ENCODE assay signal across 19 cellular contexts in genomic region chr16:67951485-67951884, GRCh38. TPM values are rescaled to one million over a fixed set of nuclear protein-coding genes. Genes with fewer than 3 reads are reported as not detected.
DNase-seq lines count a peak whose midpoint lies in the region; ATAC-seq and TF ChIP-seq lines count a peak whose summit lies in the region.
"Had no signal": no experiment of that assay in that cellular context is flagged by ENCODE, and none has a peak within 500 bp of the region (broad histone marks: within the 10 kb centered on the region; RNA-seq: fewer than 3 reads in every experiment).

No MANE protein-coding gene starts in this region.

- H4K20me1 ChIP-seq in PC-3 (ENCODE audit: low read length) = no peaks in the 10 kb centered on the region

- H3K9me3 ChIP-seq in testis (no peaks in the 10 kb centered on the region), PC-3 (ENCODE audit: low read length) (no peaks in the 10 kb centered on the region)
- H3K9me3 ChIP-seq: BLaER1 treated with 17β-estradiol and CSF1 and Interleukin-3, amounts not matched to agents 10 nM and 100 nM; left lung had no signal

- H3K79me2 ChIP-seq in PC-3 (ENCODE audit: low read length) = no peaks in the 10 kb centered on the region

- H3K36me3 ChIP-seq in testis (ENCODE audit: low read depth, missing control alignments) = no peaks in the 10 kb centered on the region
- H3K36me3 ChIP-seq in PC-3 (ENCODE audit: low read depth, low read length) = no peaks in the 10 kb centered on the region; the same call in 1 of the 2 replicates

- CTCF ChIA-PET in PC-3 (lab: Charles Lee) = no interaction called here

- no peak for TF ChIP-seq CTCF in testis (IDR thresholded peaks at IDR 0.05)
- TF ChIP-seq CTCF in PC-3 (conservative IDR thresholded peaks at IDR 0.05; ENCODE audit: low read depth, low read length) = no peak

- TF ChIP-seq POLR2A in testis (IDR thresholded peaks at IDR 0.05) = no peak

- WGBS in testis, 2 donors = 33 to 54% methylated on average over 7 to 8 of the region's 12 CpGs

- intact Hi-C loops in Right ventricle myocardium superior (cut with DNase I) = no loop called here
- intact Hi-C loops in testis (cut with DNase I; ENCODE audit: low total_unique reads) = no loop called here
- intact Hi-C loops in PC-3 (cut with micrococcal nuclease) = no loop called here

- no peaks in the 10 kb centered on the region for H3K9me2 ChIP-seq in PC-3 (replicated peaks; ENCODE audit: low read length)

- POLR2A ChIA-PET in PC-3 (lab: Charles Lee; ENCODE audit: unreplicated experiment) = no interaction called here

- H2AFZ ChIP-seq in PC-3 (ENCODE audit: low read length) = no peak overlapping the region

- no peaks in the 10 kb centered on the region for H3F3A ChIP-seq in PC-3 (ENCODE audit: low read length, unreplicated experiment)

- H3K27ac ChIP-seq in angular gyrus (ENCODE audit: low read depth, low read length) = peak overlapping the region; percentile 42
- H3K27ac ChIP-seq in testis = no peak overlapping the region
- no peak overlapping the region for H3K27ac ChIP-seq in PC-3 (ENCODE audit: low read length)
- H3K27ac ChIP-seq: BLaER1 treated with 17β-estradiol and CSF1 and Interleukin-3, amounts not matched to agents 10 nM and 100 nM; left lung had no signal

- BruUV-seq in PC-3 (replicated peaks; lab: Mats Ljungman, UMichigan) = no TSS peak

- peak; percentile 84 for DNase-seq in Right ventricle myocardium superior
- DNase-seq in myocyte (ENCODE audit: low read depth) = peak; percentile 87
- peak; percentile 70 for DNase-seq in testis
- DNase-seq in PC-3 = no peak
- no peak for DNase-seq in COLO668 (lab: John Stamatoyannopoulos, UW; ENCODE audit: unreplicated experiment)
- DNase-seq: activated CD4-positive, CD25-positive, alpha-beta regulatory T cell treated with anti-CD3 and anti-CD28 coated beads, Interleukin-2, amount 50 U/mL, for 72 hours; activated CD8-positive, alpha-beta memory T cell treated with anti-CD3 and anti-CD28 coated beads, Interleukin-2, amount 50 U/mL, for 48 hours; activated naive CD4-positive, alpha-beta T cell treated with anti-CD3 and anti-CD28 coated beads, Interleukin-2, amount 50 U/mL, for 16 hours; HFFc6; left lung; NCI-H1694 treated with DMSO at 0.1 percent for 48 hours; NCI-H524 had no signal

- H3K4me3 ChIP-seq in testis = no peak overlapping the region
- no peak overlapping the region for H3K4me3 ChIP-seq in PC-3 (ENCODE audit: low read length)
- H3K4me3 ChIP-seq: BLaER1 treated with 17β-estradiol and CSF1 and Interleukin-3, amounts not matched to agents 10 nM and 100 nM; left lung had no signal

- ATAC-seq in Right ventricle myocardium superior (ENCODE audit: poor library complexity) (peak; percentile 83), HG03135 (IDR thresholded peaks at IDR 0.05; ENCODE audit: unreplicated experiment) (no peak), GM18858 (IDR thresholded peaks at IDR 0.05; ENCODE audit: unreplicated experiment) (no peak), PC-3 (no peak)
- ATAC-seq: left lung had no signal

- H3K9ac ChIP-seq in PC-3 (ENCODE audit: low read length) = no peak overlapping the region
- H3K9ac ChIP-seq: BLaER1 treated with 17β-estradiol and CSF1 and Interleukin-3, amounts not matched to agents 10 nM and 100 nM had no signal

- no peak overlapping the region for H3K4me2 ChIP-seq in PC-3 (ENCODE audit: low read length)
- H3K4me2 ChIP-seq: BLaER1 treated with 17β-estradiol and CSF1 and Interleukin-3, amounts not matched to agents 10 nM and 100 nM had no signal

- peaks cover 9% of the 10 kb centered on the region for H3K4me1 ChIP-seq in testis
- H3K4me1 ChIP-seq in PC-3 (ENCODE audit: insufficient read depth, low read length) = no peaks in the 10 kb centered on the region
- H3K4me1 ChIP-seq: left lung had no signal

- H3K27me3 ChIP-seq in testis (no peaks in the 10 kb centered on the region), PC-3 (ENCODE audit: low read length) (no peaks in the 10 kb centered on the region)
- H3K27me3 ChIP-seq: BLaER1 treated with 17β-estradiol and CSF1 and Interleukin-3, amounts not matched to agents 10 nM and 100 nM; left lung had no signal

RNA-seq across cellular contexts. Expression of gene LCAT, which starts 7.6 kb away (rescaled TPM):
- total RNA-seq in Right ventricle myocardium superior (21.4 TPM), myocyte (15.3 and 25.1 TPM in 2 replicates), testis (10 to 100 TPM; 20.6 to 25.3 TPM), PC-3 (2014; rRNA removed) (3.2 and 4.6 TPM in 2 replicates)
- polyA plus RNA-seq in myocyte (2012) = 35.4 TPM
- polyA plus RNA-seq in testis (ENCODE audit: insufficient read depth, low read depth, low replicate concordance) = 12.9 TPM

RNA-seq across cellular contexts. Expression of gene PSMB10, which starts 14.8 kb away (rescaled TPM):
- total RNA-seq in Right ventricle myocardium superior = 59.0 TPM
- total RNA-seq in myocyte = 23.4 and 39.3 TPM in 2 replicates
- polyA plus RNA-seq in myocyte (2012) = 78.5 TPM
- total RNA-seq in testis = 10 to 100 TPM; 13.2 to 14.2 TPM
- polyA plus RNA-seq in testis (ENCODE audit: insufficient read depth, low read depth, low replicate concordance) = 49.1 TPM
- total RNA-seq in PC-3 (2014; rRNA removed) = 51.3 and 52.0 TPM in 2 replicates

RNA-seq across cellular contexts. Expression of gene SLC12A4, which starts 17.0 kb away (rescaled TPM):
- total RNA-seq in Right ventricle myocardium superior = 84.3 TPM
- 85.9 and 98.3 TPM in 2 replicates for total RNA-seq in myocyte
- polyA plus RNA-seq in myocyte (2012) = 151 TPM
- 10 to 100 TPM; 64.3 to 68.4 TPM for total RNA-seq in testis
- polyA plus RNA-seq in testis (ENCODE audit: insufficient read depth, low read depth, low replicate concordance) = 46.7 TPM
- 29.3 and 33.2 TPM in 2 replicates for total RNA-seq in PC-3 (2014; rRNA removed)

RNA-seq across cellular contexts. Expression of gene CTRL, which starts 19.8 kb away (rescaled TPM):
- total RNA-seq in Right ventricle myocardium superior (0.78 TPM), myocyte (0.42 and 1.3 TPM in 2 replicates), testis (1 to 10 TPM in 1 of 2 donors, under 1 TPM in 1; 0.62 to 1.7 TPM), PC-3 (2014; rRNA removed) (0.98 and 1.6 TPM in 2 replicates)
- polyA plus RNA-seq in myocyte (2012) = 1.5 TPM
- polyA plus RNA-seq in testis (ENCODE audit: insufficient read depth, low read depth, low replicate concordance) = 0.36 TPM

RNA-seq across cellular contexts. Expression of gene DPEP3, which starts 28.8 kb away (rescaled TPM):
- total RNA-seq in Right ventricle myocardium superior (not detected), myocyte (not detected in 2 replicates), testis (100 to 1,000 TPM; 127 to 138 TPM), PC-3 (2014; rRNA removed) (not detected in 2 replicates)
- polyA plus RNA-seq in myocyte (2012) = not detected
- polyA plus RNA-seq in testis (ENCODE audit: insufficient read depth, low read depth, low replicate concordance) = 61.0 TPM
- total RNA-seq: Daoy, HFFc6, LHCN-M2, neural crest cell had no signal

Comparison
In these comparisons a context has a peak if more than half of its experiments do, and no peak if none do; other contexts are left out.
1. DNase-seq: peak in Right ventricle myocardium superior (single experiment), myocyte (single experiment) and testis (single experiment); none in PC-3 (single experiment) and COLO668 (single experiment).